In genomic region chrX:122238801-122239200, GRCh38 we compare ENCODE assay signal across 21 cellular contexts.
DNase-seq lines count a peak whose midpoint lies in the region; TF ChIP-seq lines count a peak whose summit lies in the region.
"Had no signal": no experiment of that assay in that cellular context is flagged by ENCODE, and none has a peak within 500 bp of the region (broad histone marks: within the 10 kb centered on the region; RNA-seq: fewer than 3 reads in every experiment).

No MANE protein-coding gene starts in this region.

- no peak overlapping the region for H3K4me3 Mint-ChIP-seq in brain
- H3K4me3 Mint-ChIP-seq: activated CD4-positive, alpha-beta memory T cell treated with anti-CD3 and anti-CD28 coated beads for 36 hours; activated T-cell treated with anti-CD3 and anti-CD28 coated beads, Interleukin-2, amount 50 U/mL, for 24 hours; CD8-positive, alpha-beta memory T cell; mesothelial cell of epicardium; neural progenitor cell had no signal

- H3K4me3 ChIP-seq in HFF-Myc (replicated peaks; ENCODE audit: low read depth, low read length), result no peak overlapping the region
- H3K4me3 ChIP-seq: body of pancreas, hepatocyte, neural progenitor cell had no signal

- peaks cover 8% of the 10 kb centered on the region for H3K4me1 Mint-ChIP-seq in brain
- H3K4me1 Mint-ChIP-seq: CD8-positive, alpha-beta memory T cell; neural progenitor cell had no signal

- no peaks in the 10 kb centered on the region for H3K36me3 Mint-ChIP-seq in brain
- H3K36me3 Mint-ChIP-seq: activated CD4-positive, alpha-beta memory T cell treated with anti-CD3 and anti-CD28 coated beads for 36 hours; CD8-positive, alpha-beta memory T cell; mesothelial cell of epicardium; neural progenitor cell had no signal

- peaks cover 0 to 7% (median 6%) of the 10 kb centered on the region in 5 experiments for H3K9me3 Mint-ChIP-seq in brain
- H3K9me3 Mint-ChIP-seq: activated CD4-positive, alpha-beta memory T cell treated with anti-CD3 and anti-CD28 coated beads for 36 hours; activated T-cell treated with anti-CD3 and anti-CD28 coated beads, Interleukin-2, amount 50 U/mL, for 24 hours had no signal

- DNase-seq in AG08395 (ENCODE audit: low spot score) (peak; percentile 10), HFF-Myc (ENCODE audit: extremely low read depth, low read depth) (peak; percentile 37), iris pigment epithelial cell (ENCODE audit: low read depth) (peak; percentile 3), cortex of kidney (lab: John Stamatoyannopoulos, UW) (no peak), NCI-H526 treated with DMSO at 0.1 percent for 48 hours (lab: John Stamatoyannopoulos, UW) (no peak), cardiac septum (ENCODE audit: low spot score) (no peak)
- no peak for DNase-seq in stimulated activated CD4-positive, alpha-beta T cell treated with anti-CD3 and anti-CD28 coated beads, Interleukin-2, amount 100 ng/mL, for 24 hours
- DNase-seq: activated CD4-positive, alpha-beta memory T cell treated with anti-CD3 and anti-CD28 coated beads for 36 hours; activated naive CD4-positive, alpha-beta T cell treated with anti-CD3 and anti-CD28 coated beads, Interleukin-2, amount 50 U/mL, for 16 hours; activated T-cell treated with anti-CD3 and anti-CD28 coated beads, Interleukin-2, amount 50 U/mL, for 24 hours; body of pancreas; CD8-positive, alpha-beta memory T cell; KG1; kidney glomerular epithelial cell; NCI-H1105; NK-92 treated with Interleukin-12 subunit alpha and Interleukin-12 subunit beta, amount 100 ng/mL, for 24 hours; stimulated activated naive CD4-positive, alpha-beta T cell had no signal

- no peaks in the 10 kb centered on the region for H3K27me3 Mint-ChIP-seq in brain
- H3K27me3 Mint-ChIP-seq: activated CD4-positive, alpha-beta memory T cell treated with anti-CD3 and anti-CD28 coated beads for 36 hours; activated T-cell treated with anti-CD3 and anti-CD28 coated beads, Interleukin-2, amount 50 U/mL, for 24 hours had no signal

- intact Hi-C loops in cardiac septum (cut with DNase I), result no loop called here

- H3K27ac Mint-ChIP-seq in brain, result peak overlapping the region in 3 of 5 experiments; percentile 73 to 91 (median 84)
- H3K27ac Mint-ChIP-seq: activated CD4-positive, alpha-beta memory T cell treated with anti-CD3 and anti-CD28 coated beads for 36 hours; activated T-cell treated with anti-CD3 and anti-CD28 coated beads, Interleukin-2, amount 50 U/mL, for 24 hours; CD8-positive, alpha-beta memory T cell; mesothelial cell of epicardium; neural progenitor cell had no signal

- TF ChIP-seq CTCF in HFF-Myc (IDR thresholded peaks at IDR 0.05; ENCODE audit: low read depth, low read length, missing control alignments), result no peak
- no peak for TF ChIP-seq CTCF in brain (conservative IDR thresholded peaks at IDR 0.05)

Comparison
In these comparisons a context has a peak if more than half of its experiments do, and no peak if none do; other contexts are left out.
1. DNase-seq: peak in AG08395 (single experiment), HFF-Myc (single experiment) and iris pigment epithelial cell (single experiment); none in cortex of kidney (single experiment), stimulated activated CD4-positive, alpha-beta T cell treated with anti-CD3 and anti-CD28 coated beads, Interleukin-2, amount 100 ng/mL, for 24 hours (0 of 2), NCI-H526 treated with DMSO at 0.1 percent for 48 hours (single experiment) and cardiac septum (single experiment).